Comparison of ENCODE assay signal across 1 cellular context in genomic region chr16:10942352-10943297, GRCh38.
TF ChIP-seq lines count a peak whose summit lies in the region.

TSS of gene DEXI (minus strand) at chr16:10942468. CDS start at chr16:10942005, 463 bp downstream.

TF ChIP-seq in HepG2, 621 proteins besides CTCF, POLR2A, EP300 and RAD21 (continued from another document and continues in another):
- TF ChIP-seq HNF1A (IDR thresholded peaks at IDR 0.05; ENCODE audit: low read depth): no peak
- 0 out of 2 replicates have a peak, but pooled peaks have one; percentile 13 for TF ChIP-seq HNF1A (CRISPR knock-in tag; IDR thresholded peaks at IDR 0.05; ENCODE audit: borderline replicate concordance)
- no peak for TF ChIP-seq RBM22 (optimal IDR thresholded peaks at IDR 0.05; ENCODE audit: low read length)
- no peak for TF ChIP-seq ZNF317 (CRISPR knock-in tag; IDR thresholded peaks at IDR 0.05)
- no peak for TF ChIP-seq FOXK1 (CRISPR knock-in tag; IDR thresholded peaks at IDR 0.05; ENCODE audit: borderline replicate concordance, low read depth)
- 0 out of 2 replicates have a peak, but pooled peaks have one; percentile 54 for TF ChIP-seq ZNF850 (CRISPR knock-in tag; conservative IDR thresholded peaks at IDR 0.05)
- no peak for TF ChIP-seq ZNF446 (CRISPR knock-in tag; IDR thresholded peaks at IDR 0.05)
- no peak for TF ChIP-seq SNRNP70 (IDR thresholded peaks at IDR 0.05; ENCODE audit: low read depth, low read length)
- TF ChIP-seq ZNF773 (CRISPR knock-in tag; IDR thresholded peaks at IDR 0.05; ENCODE audit: borderline replicate concordance): no peak
- no peak for TF ChIP-seq ZNF577 (CRISPR knock-in tag; IDR thresholded peaks at IDR 0.05; ENCODE audit: borderline replicate concordance, low read depth)
- no peak for TF ChIP-seq ZNF343 (CRISPR knock-in tag; IDR thresholded peaks at IDR 0.05)
- TF ChIP-seq TBL1XR1 (IDR thresholded peaks at IDR 0.05; ENCODE audit: borderline replicate concordance, low read length, partially characterized antibody): no peak
- no peak for TF ChIP-seq ZSCAN25 (CRISPR knock-in tag; IDR thresholded peaks at IDR 0.05)
- no peak for TF ChIP-seq ZNF34 (CRISPR knock-in tag; IDR thresholded peaks at IDR 0.05; ENCODE audit: borderline replicate concordance)
- TF ChIP-seq ZNF776 (CRISPR knock-in tag; IDR thresholded peaks at IDR 0.05): no peak
- no peak for TF ChIP-seq NFE2L1 (CRISPR knock-in tag; IDR thresholded peaks at IDR 0.05; ENCODE audit: borderline replicate concordance)
- TF ChIP-seq ZNF24 (IDR thresholded peaks at IDR 0.05): no peak
- no peak for TF ChIP-seq MEIS2 (CRISPR knock-in tag; IDR thresholded peaks at IDR 0.05)
- TF ChIP-seq KLF12 (CRISPR knock-in tag; IDR thresholded peaks at IDR 0.05; ENCODE audit: borderline replicate concordance): no peak
- TF ChIP-seq RNF2 (conservative IDR thresholded peaks at IDR 0.05; ENCODE audit: low read depth): no peak
- TF ChIP-seq MED1 (CRISPR knock-in tag; IDR thresholded peaks at IDR 0.05): no peak; the same call in 1 of the 2 replicates
- no peak; the same call in 1 of the 2 replicates for TF ChIP-seq SIX4 (CRISPR knock-in tag; IDR thresholded peaks at IDR 0.05)
- TF ChIP-seq CBFB (CRISPR knock-in tag; IDR thresholded peaks at IDR 0.05): peak; percentile 77; the same call in 1 of the 2 replicates
- TF ChIP-seq SIN3A (IDR thresholded peaks at IDR 0.05; ENCODE audit: borderline replicate concordance, low read depth, low read length): no peak
- TF ChIP-seq NFAT5 (CRISPR knock-in tag; IDR thresholded peaks at IDR 0.05): no peak
- no peak for TF ChIP-seq NR3C1 (CRISPR knock-in tag; IDR thresholded peaks at IDR 0.05)
- TF ChIP-seq KDM3A (CRISPR knock-in tag; IDR thresholded peaks at IDR 0.05; ENCODE audit: low read depth): no peak; the same call in 1 of the 2 replicates
- peak; percentile 59; the same call in 1 of the 2 replicates for TF ChIP-seq ZMYM3 (CRISPR knock-in tag; IDR thresholded peaks at IDR 0.05)
- TF ChIP-seq HDAC6 (IDR thresholded peaks at IDR 0.05; ENCODE audit: low read depth, low read length): no peak
- TF ChIP-seq E2F1 (CRISPR knock-in tag; IDR thresholded peaks at IDR 0.05): no peak
- no peak for TF ChIP-seq NFATC3 (CRISPR knock-in tag; IDR thresholded peaks at IDR 0.05)
- 0 out of 2 replicates have a peak, but pooled peaks have one; percentile 10 for TF ChIP-seq ZNF362 (CRISPR knock-in tag; IDR thresholded peaks at IDR 0.05; ENCODE audit: borderline replicate concordance)
- TF ChIP-seq SOX5 (CRISPR knock-in tag; IDR thresholded peaks at IDR 0.05; ENCODE audit: borderline replicate concordance): no peak
- peak; percentile 58 for TF ChIP-seq RFX5 (IDR thresholded peaks at IDR 0.05; ENCODE audit: low read depth, low read length)
- no peak for TF ChIP-seq ZBTB8A (CRISPR knock-in tag; IDR thresholded peaks at IDR 0.05; ENCODE audit: borderline replicate concordance, low read depth)
- TF ChIP-seq E2F5 (CRISPR knock-in tag; conservative IDR thresholded peaks at IDR 0.05): no peak; the same call in 1 of the 2 replicates
- no peak for TF ChIP-seq TOPORS (CRISPR knock-in tag; IDR thresholded peaks at IDR 0.05)
- peak; percentile 65 for TF ChIP-seq PAXIP1 (CRISPR knock-in tag; conservative IDR thresholded peaks at IDR 0.05)
- peak; percentile 88 for TF ChIP-seq ZBTB38 (CRISPR knock-in tag; IDR thresholded peaks at IDR 0.05)
- TF ChIP-seq, protein P1, sequence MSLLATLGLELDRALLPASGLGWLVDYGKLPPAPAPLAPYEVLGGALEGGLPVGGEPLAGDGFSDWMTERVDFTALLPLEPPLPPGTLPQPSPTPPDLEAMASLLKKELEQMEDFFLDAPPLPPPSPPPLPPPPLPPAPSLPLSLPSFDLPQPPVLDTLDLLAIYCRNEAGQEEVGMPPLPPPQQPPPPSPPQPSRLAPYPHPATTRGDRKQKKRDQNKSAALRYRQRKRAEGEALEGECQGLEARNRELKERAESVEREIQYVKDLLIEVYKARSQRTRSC (CRISPR knock-in tag; IDR thresholded peaks at IDR 0.05; ENCODE audit: low read depth): no peak
- TF ChIP-seq SRSF4 (IDR thresholded peaks at IDR 0.05; ENCODE audit: low read depth, low read length, poor library complexity, severe bottlenecking): no peak
- TF ChIP-seq, protein P2, sequence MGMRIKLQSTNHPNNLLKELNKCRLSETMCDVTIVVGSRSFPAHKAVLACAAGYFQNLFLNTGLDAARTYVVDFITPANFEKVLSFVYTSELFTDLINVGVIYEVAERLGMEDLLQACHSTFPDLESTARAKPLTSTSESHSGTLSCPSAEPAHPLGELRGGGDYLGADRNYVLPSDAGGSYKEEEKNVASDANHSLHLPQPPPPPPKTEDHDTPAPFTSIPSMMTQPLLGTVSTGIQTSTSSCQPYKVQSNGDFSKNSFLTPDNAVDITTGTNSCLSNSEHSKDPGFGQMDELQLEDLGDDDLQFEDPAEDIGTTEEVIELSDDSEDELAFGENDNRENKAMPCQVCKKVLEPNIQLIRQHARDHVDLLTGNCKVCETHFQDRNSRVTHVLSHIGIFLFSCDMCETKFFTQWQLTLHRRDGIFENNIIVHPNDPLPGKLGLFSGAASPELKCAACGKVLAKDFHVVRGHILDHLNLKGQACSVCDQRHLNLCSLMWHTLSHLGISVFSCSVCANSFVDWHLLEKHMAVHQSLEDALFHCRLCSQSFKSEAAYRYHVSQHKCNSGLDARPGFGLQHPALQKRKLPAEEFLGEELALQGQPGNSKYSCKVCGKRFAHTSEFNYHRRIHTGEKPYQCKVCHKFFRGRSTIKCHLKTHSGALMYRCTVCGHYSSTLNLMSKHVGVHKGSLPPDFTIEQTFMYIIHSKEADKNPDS (CRISPR knock-in tag; IDR thresholded peaks at IDR 0.05): no peak
- no peak for TF ChIP-seq GLI4 (CRISPR knock-in tag; IDR thresholded peaks at IDR 0.05; ENCODE audit: borderline replicate concordance)
- TF ChIP-seq ZBTB34 (CRISPR knock-in tag; IDR thresholded peaks at IDR 0.05): no peak
